8 cellular contexts compared by ENCODE assay signal in the genomic region with DNA sequence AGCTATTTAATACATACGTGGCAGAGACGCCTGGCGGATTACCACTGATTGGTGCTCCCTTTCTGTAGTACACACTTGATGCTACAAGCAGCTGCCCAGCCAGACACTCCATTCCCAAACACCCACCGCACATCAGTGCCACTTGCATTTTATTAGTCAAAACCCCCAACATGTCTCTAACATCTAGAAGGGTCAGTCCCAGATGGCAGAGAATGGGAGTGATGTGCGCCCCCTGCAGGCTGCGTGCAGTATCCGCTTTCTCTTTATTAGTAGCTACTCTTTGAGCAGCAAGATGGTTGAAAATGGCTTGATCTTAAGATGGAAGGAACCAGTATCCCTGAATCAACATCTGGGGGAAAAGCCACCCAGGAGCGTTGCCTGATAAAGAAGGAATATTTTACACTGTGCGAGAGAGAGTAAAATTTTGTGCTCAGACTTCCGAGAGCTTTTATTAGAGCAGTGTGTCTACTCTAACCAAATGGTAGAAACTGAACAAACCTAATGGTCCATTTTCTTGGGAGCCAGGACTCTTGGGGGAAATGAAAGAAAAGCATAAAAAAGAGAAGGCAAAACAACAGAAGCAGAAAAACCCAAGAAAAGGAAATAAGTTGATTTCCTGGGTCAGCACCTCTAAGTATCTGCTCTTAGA.
A peak's percentile ranks its signal among the peaks of the same experiment; 100 is the strongest.
DNase-seq lines count a peak whose midpoint lies in the region; ATAC-seq, FAIRE-seq and TF ChIP-seq lines count a peak whose summit lies in the region.

No MANE protein-coding gene starts in this region.

- intact Hi-C loops in CD14-positive monocyte (cut with micrococcal nuclease): no loop called here
- intact Hi-C loops in pancreas (cut with DNase I): no loop called here

- H3K36me3 Mint-ChIP-seq in CD14-positive monocyte: no peaks in the 10 kb centered on the region

- 71 to 83% methylated on average over 10 of the region's 10 CpGs for WGBS in pancreas, 2 donors

- H3K4me1 ChIP-seq in HEK293 (ENCODE audit: control insufficient read depth, insufficient read depth, low read length): no peaks in the 10 kb centered on the region
- peaks cover 3 to 9% (median 4%) of the 10 kb centered on the region in 3 donors for H3K4me1 ChIP-seq in pancreas

- FAIRE-seq in GM12891 (lab: Jason Lieb, UNC) (no peak), pancreas (lab: Jason Lieb, UNC) (no peak)

- H3K9me3 Mint-ChIP-seq in CD14-positive monocyte: peaks cover 0 to 8% (median 2%) of the 10 kb centered on the region in 7 donors

- CTCF ChIA-PET in HEK293 (lab: Yijun Ruan, JAX): interaction anchor here (0.6 to 3.6 kb wide), 26 partner anchors 9 to 1168 kb away, joined by 3 to 34 read pairs (median 4); no protein-coding TSS in a partner anchor

- H3K27ac ChIP-seq in HEK293 (ENCODE audit: extremely low read depth, low read depth, low read length): no peak overlapping the region
- no peak overlapping the region for H3K27ac ChIP-seq in pancreas

- no peaks in the 10 kb centered on the region for H3K27me3 ChIP-seq in pancreas

- no peaks in the 10 kb centered on the region for H3K4me1 Mint-ChIP-seq in CD14-positive monocyte

- no peak overlapping the region for H3K27ac Mint-ChIP-seq in CD14-positive monocyte

- ATAC-seq in HG03196 (IDR thresholded peaks at IDR 0.05; ENCODE audit: unreplicated experiment) (no peak), GM18907 (IDR thresholded peaks at IDR 0.05; ENCODE audit: unreplicated experiment) (no peak), pancreas (no peak)

- no peak overlapping the region for H3K4me3 Mint-ChIP-seq in CD14-positive monocyte

- H3K27me3 Mint-ChIP-seq in CD14-positive monocyte (ENCODE audit: low read depth in 3 of 3): peaks cover 0 to 2% (median 1%) of the 10 kb centered on the region in 3 donors

- TF ChIP-seq POLR2A in GM12891 (IDR thresholded peaks at IDR 0.05; ENCODE audit: low read depth, low read length): no peak

- H3K9me3 ChIP-seq in HEK293 (ENCODE audit: control insufficient read depth, insufficient read depth, low read depth, low read length): no peaks in the 10 kb centered on the region
- H3K9me3 ChIP-seq in pancreas: no peaks in the 10 kb centered on the region

- TF ChIP-seq CTCF in CD14-positive monocyte (IDR thresholded peaks at IDR 0.05) (peak; percentile 65), HEK293 (tag by site-specific recombination; IDR thresholded peaks at IDR 0.05) (no peak), pancreas (IDR thresholded peaks at IDR 0.05) (no peak)

- POLR2A ChIA-PET in HEK293 (lab: Yijun Ruan, JAX): no interaction called here

- DNase-seq in CD14-positive monocyte (ENCODE audit: low spot score): no peak
- peak in 2 of 3 experiments; percentile 12 to 25 for DNase-seq in activated CD8-positive, alpha-beta memory T cell treated with anti-CD3 and anti-CD28 coated beads for 48 hours (ENCODE audit: low read depth in 2 of 3, low spot score in 2 of 3)
- DNase-seq in left kidney (ENCODE audit: low read depth, low spot score): peak; percentile 15
- no peak for DNase-seq in GM12891 (ENCODE audit: insufficient read length, low spot score)
- DNase-seq in pancreas: no peak

- H3K4me3 ChIP-seq in HEK293 (ENCODE audit: low read depth, low read length) (no peak overlapping the region), pancreas (no peak overlapping the region)

- H3K36me3 ChIP-seq in HEK293 (ENCODE audit: control insufficient read depth in 2 of 2, insufficient read depth in 1 of 2, low read length in 2 of 2) (no peaks in the 10 kb centered on the region), pancreas (no peaks in the 10 kb centered on the region)

TF ChIP-seq in HEK293, 187 proteins besides CTCF, POLR2A, EP300 and RAD21:
- TF ChIP-seq, protein P1, sequence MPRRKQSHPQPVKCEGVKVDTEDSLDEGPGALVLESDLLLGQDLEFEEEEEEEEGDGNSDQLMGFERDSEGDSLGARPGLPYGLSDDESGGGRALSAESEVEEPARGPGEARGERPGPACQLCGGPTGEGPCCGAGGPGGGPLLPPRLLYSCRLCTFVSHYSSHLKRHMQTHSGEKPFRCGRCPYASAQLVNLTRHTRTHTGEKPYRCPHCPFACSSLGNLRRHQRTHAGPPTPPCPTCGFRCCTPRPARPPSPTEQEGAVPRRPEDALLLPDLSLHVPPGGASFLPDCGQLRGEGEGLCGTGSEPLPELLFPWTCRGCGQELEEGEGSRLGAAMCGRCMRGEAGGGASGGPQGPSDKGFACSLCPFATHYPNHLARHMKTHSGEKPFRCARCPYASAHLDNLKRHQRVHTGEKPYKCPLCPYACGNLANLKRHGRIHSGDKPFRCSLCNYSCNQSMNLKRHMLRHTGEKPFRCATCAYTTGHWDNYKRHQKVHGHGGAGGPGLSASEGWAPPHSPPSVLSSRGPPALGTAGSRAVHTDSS (tag by site-specific recombination; IDR thresholded peaks at IDR 0.05): no peak
- peak; percentile 76; the same call in 1 of the 2 replicates for TF ChIP-seq SCRT2 (tag by site-specific recombination; IDR thresholded peaks at IDR 0.05)
TF ChIP-seq in HEK293: peak in this region for 1.

TF ChIP-seq in GM12891, 5 proteins besides CTCF, POLR2A, EP300 and RAD21:
- TF ChIP-seq TAF1 (IDR thresholded peaks at IDR 0.05; ENCODE audit: low read depth, low read length): no peak
- TF ChIP-seq SPI1 (IDR thresholded peaks at IDR 0.05; ENCODE audit: low read depth, low read length): no peak
- no peak for TF ChIP-seq POLR2AphosphoS5 (IDR thresholded peaks at IDR 0.05; ENCODE audit: low read depth, low read length)
- TF ChIP-seq POU2F2 (IDR thresholded peaks at IDR 0.05; ENCODE audit: low read depth, low read length): no peak
- no peak for TF ChIP-seq PAX5 (IDR thresholded peaks at IDR 0.05; ENCODE audit: insufficient read depth, low read length, severe bottlenecking)

Comparison
In these comparisons a context has a peak if more than half of its experiments do, and no peak if none do; other contexts are left out.
1. DNase-seq: peak in activated CD8-positive, alpha-beta memory T cell treated with anti-CD3 and anti-CD28 coated beads for 48 hours (2 of 3) and left kidney (single experiment); none in CD14-positive monocyte (single experiment), GM12891 (single experiment) and pancreas (0 of 6).